ENCODE assay signal across 22 cellular contexts in genomic region chr19:37969695-37970094, GRCh38.
DNase-seq lines count a peak whose midpoint lies in the region; ATAC-seq lines count a peak whose summit lies in the region.
"Had no signal": no experiment of that assay in that cellular context is flagged by ENCODE, and none has a peak within 500 bp of the region (broad histone marks: within the 10 kb centered on the region; RNA-seq: fewer than 3 reads in every experiment).

No MANE protein-coding gene starts in this region.

- peak; percentile 2 for DNase-seq in activated effector memory CD4-positive, alpha-beta T cell treated with anti-CD3 and anti-CD28 coated beads, Interleukin-2, amount 50 U/mL, for 16 hours
- DNase-seq in activated effector memory CD4-positive, alpha-beta T cell treated with Interleukin-2 at 50 U/mL for 16 hours: no peak
- DNase-seq in NCI-H2196 treated with DMSO at 0.1 percent for 48 hours (lab: John Stamatoyannopoulos, UW; ENCODE audit: unreplicated experiment) (peak; percentile 23), epithelial cell of prostate (ENCODE audit: low read depth, low spot score) (peak; percentile 27)
- no peak for DNase-seq in activated T-helper 2 cell treated with anti-CD3 and anti-CD28 coated beads, Interferon-gamma antibody, Interleukin-2, Interleukin-4, amounts not matched to agents 10 μg/mL and 5 μg/mL and 100 μg/mL, durations not matched to agents 14 hours and 24 hours and 36 hours (ENCODE audit: low spot score)
- DNase-seq: ACHN; Calu3; CD4-positive, alpha-beta memory T cell; Kasumi-1; NCI-H1436; NCI-H2029 treated with DMSO at 0.1 percent for 48 hours; NCI-H226; NCI-H524 treated with DMSO at 0.1 percent for 48 hours; NK-92 treated with Interleukin-12 subunit alpha and Interleukin-12 subunit beta, amount 100 ng/mL, for 24 hours; OCI-M1; RPMI8226; SW 1271 had no signal

- ATAC-seq in HG03108 (IDR thresholded peaks at IDR 0.05; ENCODE audit: unreplicated experiment): no peak
- ATAC-seq in HG03571 (IDR thresholded peaks at IDR 0.05; ENCODE audit: unreplicated experiment): no peak
- ATAC-seq in HG02678 (IDR thresholded peaks at IDR 0.05; ENCODE audit: unreplicated experiment): no peak

- no peak overlapping the region for H3K4me3 Mint-ChIP-seq in activated T-helper 2 cell treated with anti-CD3 and anti-CD28 coated beads, Interferon-gamma antibody, Interleukin-2, Interleukin-4, amounts not matched to agents 10 μg/mL and 5 μg/mL and 100 μg/mL, durations not matched to agents 14 hours and 24 hours and 36 hours (ENCODE audit: low read depth)
- H3K4me3 Mint-ChIP-seq: CD4-positive, alpha-beta memory T cell; IgD-negative memory B cell had no signal

- no peak overlapping the region for H3K27ac Mint-ChIP-seq in activated T-helper 2 cell treated with anti-CD3 and anti-CD28 coated beads, Interferon-gamma antibody, Interleukin-2, Interleukin-4, amounts not matched to agents 10 μg/mL and 5 μg/mL and 100 μg/mL, durations not matched to agents 14 hours and 24 hours and 36 hours

- no peaks in the 10 kb centered on the region for H3K4me1 Mint-ChIP-seq in activated T-helper 2 cell treated with anti-CD3 and anti-CD28 coated beads, Interferon-gamma antibody, Interleukin-2, Interleukin-4, amounts not matched to agents 10 μg/mL and 5 μg/mL and 100 μg/mL, durations not matched to agents 14 hours and 24 hours and 36 hours (ENCODE audit: low read depth)

- peaks cover 3% of the 10 kb centered on the region for H3K36me3 Mint-ChIP-seq in activated T-helper 2 cell treated with anti-CD3 and anti-CD28 coated beads, Interferon-gamma antibody, Interleukin-2, Interleukin-4, amounts not matched to agents 10 μg/mL and 5 μg/mL and 100 μg/mL, durations not matched to agents 14 hours and 24 hours and 36 hours (ENCODE audit: low read depth)

- H3K9me3 Mint-ChIP-seq in activated T-helper 2 cell treated with anti-CD3 and anti-CD28 coated beads, Interferon-gamma antibody, Interleukin-2, Interleukin-4, amounts not matched to agents 10 μg/mL and 5 μg/mL and 100 μg/mL, durations not matched to agents 14 hours and 24 hours and 36 hours: peaks cover 32% of the 10 kb centered on the region

- no peaks in the 10 kb centered on the region for H3K27me3 Mint-ChIP-seq in activated T-helper 2 cell treated with anti-CD3 and anti-CD28 coated beads, Interferon-gamma antibody, Interleukin-2, Interleukin-4, amounts not matched to agents 10 μg/mL and 5 μg/mL and 100 μg/mL, durations not matched to agents 14 hours and 24 hours and 36 hours (ENCODE audit: low read depth)
- H3K27me3 Mint-ChIP-seq: CD4-positive, alpha-beta memory T cell; IgD-negative memory B cell had no signal

- intact Hi-C loops in activated T-helper 2 cell treated with anti-CD3 and anti-CD28 coated beads, Interferon-gamma antibody, Interleukin-2, Interleukin-4, amounts not matched to agents 10 μg/mL and 5 μg/mL and 100 μg/mL, durations not matched to agents 14 hours and 24 hours and 36 hours (cut with micrococcal nuclease): no loop called here

- H3K27ac ChIP-seq in epithelial cell of prostate: peak overlapping the region; percentile 43
- H3K27ac ChIP-seq: SJSA1 had no signal

Comparison
In these comparisons a context has a peak if more than half of its experiments do, and no peak if none do; other contexts are left out.
1. DNase-seq: peak in activated effector memory CD4-positive, alpha-beta T cell treated with anti-CD3 and anti-CD28 coated beads, Interleukin-2, amount 50 U/mL, for 16 hours (single experiment), NCI-H2196 treated with DMSO at 0.1 percent for 48 hours (single experiment) and epithelial cell of prostate (single experiment); none in activated effector memory CD4-positive, alpha-beta T cell treated with Interleukin-2 at 50 U/mL for 16 hours (single experiment) and activated T-helper 2 cell treated with anti-CD3 and anti-CD28 coated beads, Interferon-gamma antibody, Interleukin-2, Interleukin-4, amounts not matched to agents 10 μg/mL and 5 μg/mL and 100 μg/mL, durations not matched to agents 14 hours and 24 hours and 36 hours (single experiment).